ENCODE assay signal across 20 cellular contexts in the genomic region with DNA sequence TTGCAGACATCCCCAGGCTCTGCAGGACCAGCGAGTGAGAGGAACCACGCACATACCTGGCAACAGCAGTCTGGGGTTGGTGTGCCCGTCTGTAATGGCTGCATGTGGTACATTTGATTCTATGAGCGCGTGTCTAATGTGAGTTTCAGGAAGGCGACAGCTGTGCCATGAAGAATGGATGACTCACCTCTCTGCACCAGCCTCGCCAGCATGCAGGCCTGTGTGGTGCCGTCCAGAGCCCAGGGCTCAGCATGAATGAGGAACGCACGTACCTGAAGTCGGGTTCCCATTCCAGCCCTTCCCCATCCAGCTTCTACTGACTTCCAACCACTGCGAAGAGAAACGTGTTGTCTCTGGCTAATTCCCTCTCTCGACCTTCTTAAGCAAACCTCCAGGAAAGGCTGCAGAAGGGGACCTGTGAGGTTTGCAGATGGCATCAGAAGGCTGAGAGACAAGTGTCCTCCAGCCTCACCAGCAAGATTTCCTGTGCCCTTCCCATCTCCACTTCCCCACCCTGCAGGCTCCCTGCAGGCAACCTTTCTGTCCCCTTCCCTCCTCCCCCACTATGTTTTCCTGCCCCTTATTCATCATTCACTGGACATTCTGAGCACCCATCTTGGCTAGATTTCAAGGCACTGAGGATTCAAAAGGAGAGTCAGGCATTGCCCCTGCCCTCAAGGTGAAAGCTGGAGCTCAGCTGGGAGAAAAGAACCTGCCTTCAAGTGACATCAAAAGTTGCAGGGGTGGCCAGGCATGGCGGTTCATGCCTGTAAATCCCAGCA. TPM values are rescaled to one million over a fixed set of nuclear protein-coding genes. Genes with fewer than 3 reads are reported as not detected.
DNase-seq lines count a peak whose midpoint lies in the region; ATAC-seq and TF ChIP-seq lines count a peak whose summit lies in the region.
"Had no signal": no experiment of that assay in that cellular context is flagged by ENCODE, and none has a peak within 500 bp of the region (broad histone marks: within the 10 kb centered on the region; RNA-seq: fewer than 3 reads in every experiment).

No MANE protein-coding gene starts in this region.

- peaks cover 3% of the 10 kb centered on the region for H3K36me3 ChIP-seq in mammary epithelial cell (ENCODE audit: insufficient read depth, low read length)
- H3K36me3 ChIP-seq in RWPE2 (ENCODE audit: low read depth), result no peaks in the 10 kb centered on the region
- no peaks in the 10 kb centered on the region for H3K36me3 ChIP-seq in hepatocyte (replicated peaks; ENCODE audit: insufficient read depth, low read depth)
- no peaks in the 10 kb centered on the region for H3K36me3 ChIP-seq in tibial artery
- H3K36me3 ChIP-seq: heart left ventricle, left lung, right atrium auricular region had no signal

- CTCF ChIA-PET in MCF 10A (lab: Yijun Ruan, JAX) (interaction anchor here (0.6 to 15.6 kb wide), 6 partner anchors 11 to 291 kb away, joined by 3 to 264 read pairs (median 8); no protein-coding TSS in a partner anchor), mammary epithelial cell (lab: Charles Lee; ENCODE audit: low non-redundant PET) (no interaction called here)

- BruUV-seq in MCF 10A (replicated peaks; lab: Mats Ljungman, UMichigan) (no TSS peak), mammary epithelial cell (replicated peaks; lab: Mats Ljungman, UMichigan) (no TSS peak)

- no peak overlapping the region for H3K9ac ChIP-seq in mammary epithelial cell (ENCODE audit: insufficient read depth, low read length)

- peak overlapping the region; percentile 13 for H3K4me3 Mint-ChIP-seq in MCF 10A (ENCODE audit: unreplicated experiment)
- H3K4me3 Mint-ChIP-seq: activated CD4-positive, alpha-beta memory T cell treated with anti-CD3 and anti-CD28 coated beads, Interleukin-2, amount 10 ng/mL, durations not matched to agents 7 days and 5 days; activated naive CD8-positive, alpha-beta T cell treated with anti-CD3 and anti-CD28 coated beads, Interleukin-2, amount 50 U/mL, for 24 hours; activated T-helper 1 cell treated with anti-CD3 and anti-CD28 coated beads, Interleukin-12 subunit alpha, Interleukin-12 subunit beta, Interleukin-2, Interleukin-4 antibody, amounts not matched to agents 30 ng/mL and 10 ng/mL and 1 ng/mL, durations not matched to agents 14 hours and 24 hours and 36 hours; CD8-positive, alpha-beta memory T cell; central memory CD8-positive, alpha-beta T cell; naive B cell had no signal

- dilution Hi-C loops in mammary epithelial cell (cut with HindIII; ENCODE audit: low sequenced_read_pairs), result no loop called here

- POLR2A ChIA-PET in MCF 10A (lab: Yijun Ruan, JAX), result interaction anchor here (0.7 to 8.4 kb wide), 12 partner anchors 10 to 170 kb away, joined by 3 to 61 read pairs (median 4); no protein-coding TSS in a partner anchor

- ATAC-seq in RWPE2 (ENCODE audit: low read depth), result no peak
- no peak for ATAC-seq in GM21528 (IDR thresholded peaks at IDR 0.05; ENCODE audit: low FRiP score, unreplicated experiment)
- ATAC-seq: activated naive CD8-positive, alpha-beta T cell treated with anti-CD3 and anti-CD28 coated beads, Interleukin-2, amount 50 U/mL, for 24 hours; heart left ventricle; left lung had no signal

- H3K9me3 Mint-ChIP-seq in MCF 10A (ENCODE audit: unreplicated experiment), result no peaks in the 10 kb centered on the region
- H3K9me3 Mint-ChIP-seq: activated CD4-positive, alpha-beta memory T cell treated with anti-CD3 and anti-CD28 coated beads, Interleukin-2, amount 10 ng/mL, durations not matched to agents 7 days and 5 days; activated naive CD8-positive, alpha-beta T cell treated with anti-CD3 and anti-CD28 coated beads, Interleukin-2, amount 50 U/mL, for 24 hours; activated T-helper 1 cell treated with anti-CD3 and anti-CD28 coated beads, Interleukin-12 subunit alpha, Interleukin-12 subunit beta, Interleukin-2, Interleukin-4 antibody, amounts not matched to agents 30 ng/mL and 10 ng/mL and 1 ng/mL, durations not matched to agents 14 hours and 24 hours and 36 hours; central memory CD8-positive, alpha-beta T cell; naive B cell had no signal

- peak overlapping the region; percentile 16 for H3K27ac Mint-ChIP-seq in MCF 10A (ENCODE audit: low read depth, unreplicated experiment)
- H3K27ac Mint-ChIP-seq: activated CD4-positive, alpha-beta memory T cell treated with anti-CD3 and anti-CD28 coated beads, Interleukin-2, amount 10 ng/mL, durations not matched to agents 7 days and 5 days; activated naive CD8-positive, alpha-beta T cell treated with anti-CD3 and anti-CD28 coated beads, Interleukin-2, amount 50 U/mL, for 24 hours; activated T-helper 1 cell treated with anti-CD3 and anti-CD28 coated beads, Interleukin-12 subunit alpha, Interleukin-12 subunit beta, Interleukin-2, Interleukin-4 antibody, amounts not matched to agents 30 ng/mL and 10 ng/mL and 1 ng/mL, durations not matched to agents 14 hours and 24 hours and 36 hours; CD8-positive, alpha-beta memory T cell had no signal

- H3K9me3 ChIP-seq in mammary epithelial cell (replicated peaks; ENCODE audit: insufficient read depth, low read length) (no peaks in the 10 kb centered on the region), RWPE2 (ENCODE audit: severe bottlenecking) (no peaks in the 10 kb centered on the region), hepatocyte (ENCODE audit: low read depth) (no peaks in the 10 kb centered on the region), tibial artery (no peaks in the 10 kb centered on the region)
- H3K9me3 ChIP-seq: heart left ventricle, left lung, right atrium auricular region had no signal

- TF ChIP-seq CTCF in MCF 10A (IDR thresholded peaks at IDR 0.05; ENCODE audit: unreplicated experiment), result no peak
- TF ChIP-seq CTCF in mammary epithelial cell (conservative IDR thresholded peaks at IDR 0.05 in 1 of 2, IDR thresholded peaks at IDR 0.05 in 1 of 2; ENCODE audit: extremely low read depth in 1 of 2, insufficient read depth in 1 of 2, low read depth in 1 of 2, low read length in 2 of 2), result no peak
- TF ChIP-seq CTCF in RWPE2 (IDR thresholded peaks at IDR 0.05; ENCODE audit: poor library complexity, severe bottlenecking), result no peak
- no peak for TF ChIP-seq CTCF in hepatocyte (IDR thresholded peaks at IDR 0.05; ENCODE audit: poor library complexity)
- no peak for TF ChIP-seq CTCF in tibial artery (IDR thresholded peaks at IDR 0.05)

- DNase-seq in MCF 10A (ENCODE audit: unreplicated experiment) (peak; percentile 77), mammary epithelial cell (no peak), RWPE2 (ENCODE audit: low spot score) (no peak), hepatocyte (ENCODE audit: low spot score) (no peak), tibial artery (no peak), NCI-H1417 treated with DMSO at 0.1 percent for 48 hours (lab: John Stamatoyannopoulos, UW) (no peak), NCI-H510A (lab: John Stamatoyannopoulos, UW) (no peak)
- DNase-seq: activated CD4-positive, alpha-beta memory T cell treated with anti-CD3 and anti-CD28 coated beads, Interleukin-2, amount 10 ng/mL, durations not matched to agents 7 days and 5 days; activated naive CD8-positive, alpha-beta T cell treated with anti-CD3 and anti-CD28 coated beads, Interleukin-2, amount 50 U/mL, for 24 hours; CD8-positive, alpha-beta memory T cell; heart left ventricle; left lung; naive B cell; NCI-H2081; NK-92 treated with Interleukin-12 subunit alpha and Interleukin-12 subunit beta, amount 100 ng/mL, for 24 hours had no signal

- H3K9me2 ChIP-seq in hepatocyte (replicated peaks; ENCODE audit: insufficient read depth), result no peaks in the 10 kb centered on the region

- intact Hi-C loops in MCF 10A (cut with micrococcal nuclease), result loop anchor here (2.0 kb wide), 1 partner anchor 65 kb away; no protein-coding TSS in a partner anchor
- intact Hi-C loops in mammary epithelial cell (cut with micrococcal nuclease), result loop anchor here (2.0 kb wide), 2 partner anchors 65 to 85 kb away; no protein-coding TSS in a partner anchor
- intact Hi-C loops in tibial artery (cut with DNase I; ENCODE audit: low total_unique reads), result no loop called here

- no peaks in the 10 kb centered on the region for H3K27me3 ChIP-seq in mammary epithelial cell (ENCODE audit: insufficient read depth, low read length)
- no peaks in the 10 kb centered on the region for H3K27me3 ChIP-seq in RWPE2 (ENCODE audit: insufficient read depth, poor library complexity, severe bottlenecking)
- H3K27me3 ChIP-seq in hepatocyte, result no peaks in the 10 kb centered on the region
- no peaks in the 10 kb centered on the region for H3K27me3 ChIP-seq in tibial artery
- H3K27me3 ChIP-seq: left lung, right atrium auricular region had no signal

- in situ Hi-C loops in mammary epithelial cell (cut with MboI; ENCODE audit: low sequenced_read_pairs in 2 of 2), result loop anchor here in 1 of 2 donors (5.0 to 25.0 kb wide), 3 partner anchors 60 to 775 kb away; a partner anchor contains a TSS

- H3K4me1 Mint-ChIP-seq in MCF 10A (ENCODE audit: insufficient read depth, unreplicated experiment), result peaks cover 57% of the 10 kb centered on the region
- H3K4me1 Mint-ChIP-seq: CD8-positive, alpha-beta memory T cell; central memory CD8-positive, alpha-beta T cell; naive B cell had no signal

- peaks cover 38% of the 10 kb centered on the region for H3K79me2 ChIP-seq in mammary epithelial cell (ENCODE audit: insufficient read depth, low read length)
- no peaks in the 10 kb centered on the region for H3K79me2 ChIP-seq in hepatocyte

- no peaks in the 10 kb centered on the region for H3K36me3 Mint-ChIP-seq in MCF 10A (ENCODE audit: insufficient read depth, unreplicated experiment)
- H3K36me3 Mint-ChIP-seq: CD8-positive, alpha-beta memory T cell; naive B cell had no signal

- H2AFZ ChIP-seq in mammary epithelial cell (ENCODE audit: low read depth, low read length), result no peak overlapping the region
- H2AFZ ChIP-seq in hepatocyte, result no peak overlapping the region

- no peaks in the 10 kb centered on the region for H3K27me3 Mint-ChIP-seq in MCF 10A (ENCODE audit: insufficient read depth, unreplicated experiment)

- WGBS in mammary epithelial cell (ENCODE audit: low coverage, missing lambda C conversion rate), result 95% methylated on average over 12 of the region's 15 CpGs
- 94% methylated on average over 15 of the region's 15 CpGs for WGBS in hepatocyte (ENCODE audit: low lambda C conversion rate, missing lambda C conversion rate)

- H4K20me1 ChIP-seq in mammary epithelial cell (ENCODE audit: insufficient read depth, low read length), result no peaks in the 10 kb centered on the region
- no peaks in the 10 kb centered on the region for H4K20me1 ChIP-seq in hepatocyte (ENCODE audit: insufficient read depth, poor library complexity, severe bottlenecking)

- peaks cover 63% of the 10 kb centered on the region for H3K4me1 ChIP-seq in mammary epithelial cell (ENCODE audit: insufficient read depth, low read length)
- H3K4me1 ChIP-seq in RWPE2 (ENCODE audit: insufficient read depth, poor library complexity, severe bottlenecking), result peaks cover 25% of the 10 kb centered on the region
- H3K4me1 ChIP-seq in hepatocyte (ENCODE audit: insufficient read depth), result peaks cover 31% of the 10 kb centered on the region
- peaks cover 0 to 92% (median 75%) of the 10 kb centered on the region in 4 donors for H3K4me1 ChIP-seq in tibial artery
- H3K4me1 ChIP-seq: left lung had no signal

- H3K4me2 ChIP-seq in mammary epithelial cell (ENCODE audit: insufficient read depth, low read depth, low read length) (no peak overlapping the region), hepatocyte (no peak overlapping the region)

- H3K27ac ChIP-seq in mammary epithelial cell (ENCODE audit: insufficient read depth, low read depth, low read length), result no peak overlapping the region
- peak overlapping the region; percentile 82 for H3K27ac ChIP-seq in RWPE2 (ENCODE audit: poor library complexity, severe bottlenecking)
- H3K27ac ChIP-seq in hepatocyte, result peak overlapping the region; percentile 94
- peak overlapping the region; percentile 88 to 89 for H3K27ac ChIP-seq in tibial artery
- H3K27ac ChIP-seq: heart left ventricle, left lung, right atrium auricular region, SK-N-MC had no signal

- H3K4me3 ChIP-seq in mammary epithelial cell (replicated peaks in 1 of 3; ENCODE audit: insufficient read depth in 1 of 3, low read depth in 2 of 3, low read length in 3 of 3), result no peak overlapping the region
- no peak overlapping the region for H3K4me3 ChIP-seq in RWPE2 (ENCODE audit: severe bottlenecking)
- no peak overlapping the region for H3K4me3 ChIP-seq in hepatocyte
- H3K4me3 ChIP-seq in tibial artery, result no peak overlapping the region
- H3K4me3 ChIP-seq: heart left ventricle, left lung, right atrium auricular region, SK-N-MC had no signal

RNA-seq across cellular contexts. Expression of a gene that starts 54.3 kb away (rescaled TPM):
- total RNA-seq in MCF 10A (2022) (16.3 and 20.7 TPM in 2 replicates), mammary epithelial cell (10 to 100 TPM; 16.7 to 17.3 TPM), hepatocyte (9.2 and 18.1 TPM in 2 replicates)
- polyA plus RNA-seq in mammary epithelial cell (14.4 TPM), hepatocyte (8.8 and 16.9 TPM in 2 replicates)
- polyA minus RNA-seq in mammary epithelial cell, result 17.0 TPM
